In the genomic region with DNA sequence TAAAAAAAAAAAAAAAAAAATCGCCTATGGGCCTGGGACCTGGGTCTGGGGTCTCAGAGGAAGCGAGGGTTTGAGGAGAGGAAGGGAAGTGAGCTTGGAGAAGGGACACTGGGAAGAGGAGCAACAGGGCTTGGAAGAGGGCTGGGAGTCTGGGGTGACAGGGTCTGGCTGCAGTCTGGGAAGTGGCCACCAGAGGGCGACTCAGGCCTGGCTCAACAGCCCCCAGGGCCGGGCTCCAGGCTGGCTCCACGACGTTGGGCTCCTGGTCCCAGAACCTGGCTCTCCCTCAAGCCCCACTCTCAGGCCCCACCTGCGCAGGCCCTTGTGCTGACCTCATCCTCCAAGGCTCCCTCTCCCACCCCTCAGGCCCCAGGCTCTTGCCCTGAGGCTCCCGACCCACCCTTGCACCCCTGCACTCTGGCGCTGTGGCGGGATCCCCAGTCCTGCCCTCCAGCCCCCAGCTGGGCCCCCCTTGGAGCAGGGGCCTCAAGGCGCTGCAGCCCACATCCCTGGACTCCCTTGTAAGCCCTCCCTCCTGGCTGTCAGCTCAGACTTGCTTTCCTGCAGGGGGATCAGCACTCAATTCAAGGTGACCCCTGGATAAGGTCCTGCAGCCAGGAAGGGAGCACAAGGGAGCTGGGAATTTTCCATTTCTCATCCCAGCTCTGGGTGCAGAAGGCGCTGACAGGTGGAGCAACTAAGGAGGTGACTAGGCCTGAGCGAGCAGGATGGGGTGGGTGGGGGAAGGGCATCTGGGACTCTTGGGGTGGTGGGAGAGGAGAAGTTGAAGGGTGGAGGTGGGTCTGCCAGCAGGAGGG, we compare ENCODE assay signal across 8 cellular contexts. TPM values are rescaled to one million over a fixed set of nuclear protein-coding genes. Genes with fewer than 3 reads are reported as not detected.
DNase-seq lines count a peak whose midpoint lies in the region; TF ChIP-seq lines count a peak whose summit lies in the region.

No MANE protein-coding gene starts in this region.

- H2BK120ac ChIP-seq in neuronal stem cell (ENCODE audit: low read depth, low read length) = no peak overlapping the region

- H3K23ac ChIP-seq in neuronal stem cell (ENCODE audit: low read depth, low read length, poor library complexity) = peak overlapping the region; percentile 89

- H2BK15ac ChIP-seq in neuronal stem cell (ENCODE audit: low read length) = no peak overlapping the region

- peak overlapping the region; percentile 93 for H3K18ac ChIP-seq in neuronal stem cell (ENCODE audit: low read length)

- peak overlapping the region; percentile 44 for H3K9ac ChIP-seq in neuronal stem cell (ENCODE audit: low read depth, low read length, poor library complexity)

- DNase-seq in NCI-H1436 (lab: John Stamatoyannopoulos, UW) (peak; percentile 67), NCI-H1436 treated with DMSO at 0.1 percent for 48 hours (lab: John Stamatoyannopoulos, UW) (no peak), Kasumi-1 (lab: John Stamatoyannopoulos, UW) (peak; percentile 62 to 68), RPMI8226 (peak; percentile 80), fibroblast of the aortic adventitia (ENCODE audit: low read depth) (peak; percentile 71), neuronal stem cell (ENCODE audit: low spot score) (peak; percentile 77), substantia nigra (lab: John Stamatoyannopoulos, UW) (peak; percentile 41 to 94 (median 79))
- DNase-seq in activated T-helper 9 cell treated with anti-CD3 and anti-CD28 coated beads, Interleukin-2, amount 50 U/mL, for 16 hours (ENCODE audit: low read depth) = peak; percentile 75

- H2BK12ac ChIP-seq in neuronal stem cell (ENCODE audit: low read length) = peak overlapping the region; percentile 41

- H3K4me3 ChIP-seq in fibroblast of the aortic adventitia (ENCODE audit: low read depth, low read length) (no peak overlapping the region), neuronal stem cell (ENCODE audit: low read length in 2 of 2) (no peak overlapping the region)

- WGBS in neuronal stem cell (ENCODE audit: extremely low coverage in 2 of 2, insufficient read length in 2 of 2, insufficient replicate concordance in 1 of 2), 2 donors = no CpG with 5 or more reads among the region's 13 CpGs

- H3K36me3 ChIP-seq in neuronal stem cell (replicated peaks in 1 of 2; ENCODE audit: control insufficient read depth in 2 of 2, insufficient read depth in 2 of 2, low read length in 2 of 2) = peaks cover 7 to 42% of the 10 kb centered on the region in 2 donors

- H3K4me1 ChIP-seq in neuronal stem cell (ENCODE audit: control insufficient read depth in 2 of 2, insufficient read depth in 1 of 2, low read depth in 1 of 2, low read length in 2 of 2) = peaks cover 4% of the 10 kb centered on the region in 2 donors

- H3K4me2 ChIP-seq in neuronal stem cell (ENCODE audit: insufficient read depth, low read length, poor library complexity, severe bottlenecking) = no peak overlapping the region

- no peak overlapping the region for H3K4ac ChIP-seq in neuronal stem cell (ENCODE audit: low read length)

- H3K14ac ChIP-seq in neuronal stem cell (ENCODE audit: low read length) = peak overlapping the region; percentile 56

- H3K9me3 ChIP-seq in neuronal stem cell (replicated peaks in 1 of 2; ENCODE audit: control insufficient read depth in 2 of 2, insufficient read depth in 1 of 2, low read depth in 1 of 2, low read length in 2 of 2) = no peaks in the 10 kb centered on the region

- H2AK5ac ChIP-seq in neuronal stem cell (ENCODE audit: low read depth, low read length) = peak overlapping the region; percentile 88

- H4K91ac ChIP-seq in neuronal stem cell (ENCODE audit: low read depth, low read length, poor library complexity) = no peak overlapping the region

- TF ChIP-seq CTCF in fibroblast of the aortic adventitia (IDR thresholded peaks at IDR 0.05; ENCODE audit: insufficient read depth, low read length) = peak; percentile 96

- H2AFZ ChIP-seq in neuronal stem cell (ENCODE audit: low read length) = no peak overlapping the region

- H4K8ac ChIP-seq in neuronal stem cell (ENCODE audit: low read depth, low read length) = peak overlapping the region; percentile 43

- peaks cover 1% of the 10 kb centered on the region for H3K79me1 ChIP-seq in neuronal stem cell (ENCODE audit: low read depth, low read length)

- H3K27ac ChIP-seq in neuronal stem cell (replicated peaks; ENCODE audit: low read length) (no peak overlapping the region), substantia nigra (ENCODE audit: low read depth, low read length, poor library complexity, severe bottlenecking) (peak overlapping the region; percentile 79)

- H3K27me3 ChIP-seq in neuronal stem cell (ENCODE audit: control insufficient read depth in 3 of 3, insufficient read depth in 3 of 3, low read depth in 1 of 3, low read length in 3 of 3) = no peaks in the 10 kb centered on the region

- peak overlapping the region; percentile 66 for H2BK5ac ChIP-seq in neuronal stem cell (ENCODE audit: low read length)

RNA-seq across cellular contexts. Expression of gene SPACDR, which starts 5.4 kb away (rescaled TPM):
- 0.27 TPM in 1 of 2 replicates, not detected in the other for total RNA-seq in fibroblast of the aortic adventitia (ENCODE audit: low replicate concordance)
- 1.6 TPM for polyA plus RNA-seq in neuronal stem cell (2013, experiment 1 of 2)
- 1.2 TPM for polyA plus RNA-seq in neuronal stem cell (2013, experiment 2 of 2)

RNA-seq across cellular contexts. Expression of gene TSC22D4, which starts 9.6 kb away (rescaled TPM):
- 25.6 and 31.6 TPM in 2 replicates for total RNA-seq in fibroblast of the aortic adventitia (ENCODE audit: low replicate concordance)
- 17.3 TPM for polyA plus RNA-seq in neuronal stem cell (2013, experiment 1 of 2)
- 16.1 TPM for polyA plus RNA-seq in neuronal stem cell (2013, experiment 2 of 2)

RNA-seq across cellular contexts. Expression of gene NYAP1, which starts 14.3 kb away (rescaled TPM):
- 0.81 and 5.6 TPM in 2 replicates for total RNA-seq in fibroblast of the aortic adventitia (ENCODE audit: low replicate concordance)
- polyA plus RNA-seq in neuronal stem cell (2013, experiment 1 of 2) = 4.4 TPM
- polyA plus RNA-seq in neuronal stem cell (2013, experiment 2 of 2) = 4.5 TPM

RNA-seq across cellular contexts. Expression of gene PPP1R35, which starts 33.1 kb away (rescaled TPM):
- 8.8 and 9.2 TPM in 2 replicates for total RNA-seq in fibroblast of the aortic adventitia (ENCODE audit: low replicate concordance)
- 72.3 TPM for polyA plus RNA-seq in neuronal stem cell (2013, experiment 1 of 2)
- 69.0 TPM for polyA plus RNA-seq in neuronal stem cell (2013, experiment 2 of 2)

RNA-seq across cellular contexts. Expression of gene MEPCE, which starts 39.8 kb away (rescaled TPM):
- total RNA-seq in fibroblast of the aortic adventitia (ENCODE audit: low replicate concordance) = 48.0 and 49.6 TPM in 2 replicates
- polyA plus RNA-seq in neuronal stem cell (2013, experiment 1 of 2) = 17.9 TPM
- 17.2 TPM for polyA plus RNA-seq in neuronal stem cell (2013, experiment 2 of 2)
